In genomic region chr11:100151944-100152343, GRCh38 we compare ENCODE assay signal across 21 cellular contexts.
DNase-seq lines count a peak whose midpoint lies in the region; FAIRE-seq and TF ChIP-seq lines count a peak whose summit lies in the region.
"Had no signal": no experiment of that assay in that cellular context is flagged by ENCODE, and none has a peak within 500 bp of the region (broad histone marks: within the 10 kb centered on the region; RNA-seq: fewer than 3 reads in every experiment).

No MANE protein-coding gene starts in this region.

- no peaks in the 10 kb centered on the region for H4K20me1 ChIP-seq in neural progenitor cell (ENCODE audit: low read depth)

- H3K27me3 Mint-ChIP-seq in neural progenitor cell (ENCODE audit: insufficient read depth, low read depth): peaks cover 3% of the 10 kb centered on the region
- H3K27me3 Mint-ChIP-seq: stimulated activated naive CD8-positive, alpha-beta T cell treated with anti-CD3 and anti-CD28 coated beads, Interleukin-15, Interleukin-2, amounts not matched to agents 100 ng/mL and 50 ng/mL, for 24 hours had no signal

- H3K36me3 Mint-ChIP-seq in neural progenitor cell: no peaks in the 10 kb centered on the region

- H3K36me3 ChIP-seq in bronchial epithelial cell (ENCODE audit: control insufficient read depth, insufficient read depth, low read length): no peaks in the 10 kb centered on the region
- no peaks in the 10 kb centered on the region for H3K36me3 ChIP-seq in neural progenitor cell
- H3K36me3 ChIP-seq: heart right ventricle, upper lobe of right lung had no signal

- peak overlapping the region; percentile 47 for H2AFZ ChIP-seq in neural progenitor cell (replicated peaks)
- H2AFZ ChIP-seq: parathyroid adenoma, PC-9 had no signal

- intact Hi-C loops in posterior cingulate gyrus (cut with DNase I): no loop called here

- no peak for FAIRE-seq in bronchial epithelial cell (lab: Jason Lieb, UNC)
- FAIRE-seq: G401.6, GM12891 had no signal

- H3K4me3 Mint-ChIP-seq in neural progenitor cell: no peak overlapping the region
- H3K4me3 Mint-ChIP-seq: stimulated activated naive CD8-positive, alpha-beta T cell treated with anti-CD3 and anti-CD28 coated beads, Interleukin-15, Interleukin-2, amounts not matched to agents 100 ng/mL and 50 ng/mL, for 24 hours had no signal

- no peak overlapping the region for H3K9ac ChIP-seq in neural progenitor cell
- H3K9ac ChIP-seq: parathyroid adenoma had no signal

- H3K27me3 ChIP-seq in bronchial epithelial cell (ENCODE audit: control insufficient read depth, insufficient read depth, low read length) (no peaks in the 10 kb centered on the region), neural progenitor cell (no peaks in the 10 kb centered on the region)
- H3K27me3 ChIP-seq: heart right ventricle, upper lobe of right lung had no signal

- no peak overlapping the region for H3K4me3 ChIP-seq in bronchial epithelial cell (ENCODE audit: low read depth, low read length)
- H3K4me3 ChIP-seq in neural progenitor cell: no peak overlapping the region
- H3K4me3 ChIP-seq: heart right ventricle, PC-9, upper lobe of right lung had no signal

- H3F3A ChIP-seq in neural progenitor cell (ENCODE audit: low read depth): no peaks in the 10 kb centered on the region

- no peaks in the 10 kb centered on the region for H3K4me1 ChIP-seq in neural progenitor cell
- H3K4me1 ChIP-seq: heart right ventricle, parathyroid adenoma, upper lobe of right lung had no signal

- no peaks in the 10 kb centered on the region for H3K9me3 Mint-ChIP-seq in neural progenitor cell

- peaks cover 17% of the 10 kb centered on the region for H3K4me1 Mint-ChIP-seq in neural progenitor cell

- H3K9me3 ChIP-seq in neural progenitor cell (ENCODE audit: low read depth): no peaks in the 10 kb centered on the region
- H3K9me3 ChIP-seq: upper lobe of right lung had no signal

- no peaks in the 10 kb centered on the region for H3K79me2 ChIP-seq in neural progenitor cell (ENCODE audit: low read depth)
- H3K79me2 ChIP-seq: parathyroid adenoma had no signal

- H3K27ac ChIP-seq in neural progenitor cell (no peak overlapping the region), caudate nucleus (ENCODE audit: low read depth, low read length) (no peak overlapping the region)
- H3K27ac ChIP-seq: heart right ventricle, parathyroid adenoma, PC-9, upper lobe of right lung had no signal

- TF ChIP-seq CTCF in bronchial epithelial cell (IDR thresholded peaks at IDR 0.05; ENCODE audit: insufficient read depth, low read length, severe bottlenecking) (no peak), neural progenitor cell (IDR thresholded peaks at IDR 0.05) (no peak)

- peak; percentile 63 for DNase-seq in ELR (ENCODE audit: low read depth)
- peak; percentile 60 for DNase-seq in NCI-H69 (lab: John Stamatoyannopoulos, UW)
- DNase-seq in bronchial epithelial cell (ENCODE audit: low read depth): peak; percentile 22
- DNase-seq in neural progenitor cell (ENCODE audit: low spot score): no peak
- no peak for DNase-seq in posterior cingulate gyrus
- no peak for DNase-seq in DMS153 (lab: John Stamatoyannopoulos, UW)
- DNase-seq in NCI-H82 (lab: John Stamatoyannopoulos, UW): no peak
- DNase-seq in caudate nucleus (lab: John Stamatoyannopoulos, UW): no peak
- DNase-seq: amniotic stem cell, COR-L47, cortex of kidney, heart right ventricle, left cardiac atrium, NCI-H1694 treated with DMSO at 0.1 percent for 48 hours, NCI-H510A treated with DMSO at 0.1 percent for 48 hours, upper lobe of right lung had no signal

- peak overlapping the region; percentile 32 for H3K27ac Mint-ChIP-seq in neural progenitor cell
- H3K27ac Mint-ChIP-seq: stimulated activated naive CD8-positive, alpha-beta T cell treated with anti-CD3 and anti-CD28 coated beads, Interleukin-15, Interleukin-2, amounts not matched to agents 100 ng/mL and 50 ng/mL, for 24 hours had no signal

- H3K4me2 ChIP-seq in neural progenitor cell: no peak overlapping the region
- H3K4me2 ChIP-seq: PC-9 had no signal

Comparison
In these comparisons a context has a peak if more than half of its experiments do, and no peak if none do; other contexts are left out.
1. DNase-seq: peak in ELR (single experiment), NCI-H69 (single experiment) and bronchial epithelial cell (single experiment); none in neural progenitor cell (single experiment), posterior cingulate gyrus (0 of 10), DMS153 (single experiment), NCI-H82 (single experiment) and caudate nucleus (0 of 61).